8 cellular contexts compared by ENCODE assay signal in genomic region chr22:29883045-29883830, GRCh38. TPM values are rescaled to one million over a fixed set of nuclear protein-coding genes. Genes with fewer than 3 reads are reported as not detected.
A peak's percentile ranks its signal among the peaks of the same experiment; 100 is the strongest.
DNase-seq lines count a peak whose midpoint lies in the region; ATAC-seq and TF ChIP-seq lines count a peak whose summit lies in the region.

MTMR3 (plus strand) TSS chr22:29883174; CDS start chr22:29971060, 87,886 bp downstream.

- peak; percentile 76 for ATAC-seq in GM18907 (IDR thresholded peaks at IDR 0.05; ENCODE audit: unreplicated experiment)
- peak; percentile 81 for ATAC-seq in HG03354 (IDR thresholded peaks at IDR 0.05; ENCODE audit: poor library complexity, severe bottlenecking, unreplicated experiment)
- peak; percentile 86 to 95 (median 89) for ATAC-seq in right lobe of liver

- H3K27me3 ChIP-seq in right lobe of liver, result no peaks in the 10 kb centered on the region

- intact Hi-C loops in right lobe of liver (cut with DNase I), result no loop called here

- H3K9me3 ChIP-seq in right lobe of liver, result no peaks in the 10 kb centered on the region

- peak within 1 kb of the TSS; percentile 88 to 97 (median 90) for H3K27ac ChIP-seq in right lobe of liver

- no peaks in the 10 kb centered on the region for H3K36me3 ChIP-seq in right lobe of liver

- TF ChIP-seq CTCF in right lobe of liver (IDR thresholded peaks at IDR 0.05), result peak; percentile 32 to 48 (median 40)

- peak; percentile 81 for DNase-seq in AG08395 (ENCODE audit: low spot score)
- DNase-seq in NCI-H69 (lab: John Stamatoyannopoulos, UW), result peak; percentile 97
- peak; percentile 95 to 96 for DNase-seq in activated CD4-positive, alpha-beta T cell treated with anti-CD3 and anti-CD28 coated beads, Interleukin-2, amount 50 U/mL, for 48 hours
- DNase-seq in dermis blood vessel endothelial cell, result peak; percentile 93
- DNase-seq in right lobe of liver, result peak; percentile 97
- DNase-seq in stimulated activated CD4-positive, alpha-beta T cell treated with anti-CD3 and anti-CD28 coated beads, Interleukin-4, amount 100 ng/mL, for 24 hours, result peak; percentile 92

- peak; percentile 63 for TF ChIP-seq POLR2A in right lobe of liver (IDR thresholded peaks at IDR 0.05)

- H3K4me1 ChIP-seq in right lobe of liver, result peaks cover 0 to 38% (median 4%) of the 10 kb centered on the region in 4 donors

- H3K4me3 ChIP-seq in right lobe of liver, result peak within 1 kb of the TSS; percentile 74 to 98 (median 97)

- 1% methylated on average over 28 of the region's 88 CpGs for whole genome bisulfite sequencing in right lobe of liver (ENCODE audit: insufficient coverage, low coverage, low lambda C conversion rate, missing lambda C conversion rate)

RNA-seq across cellular contexts. Expression of gene MTMR3, which starts in this region (rescaled TPM):
- total RNA-seq in dermis blood vessel endothelial cell, result 41.4 and 42.7 TPM in 2 replicates
- 10 to 100 TPM; 14.5 to 19.2 (median 18.2) TPM for total RNA-seq in right lobe of liver

Comparison
In these comparisons a context has a peak if more than half of its experiments do, and no peak if none do; other contexts are left out.
1. Peak in every context shown above with its lines: DNase-seq, ATAC-seq, H3K4me3 ChIP-seq and H3K27ac ChIP-seq.